ENCODE assay signal across 10 cellular contexts in the genomic region with DNA sequence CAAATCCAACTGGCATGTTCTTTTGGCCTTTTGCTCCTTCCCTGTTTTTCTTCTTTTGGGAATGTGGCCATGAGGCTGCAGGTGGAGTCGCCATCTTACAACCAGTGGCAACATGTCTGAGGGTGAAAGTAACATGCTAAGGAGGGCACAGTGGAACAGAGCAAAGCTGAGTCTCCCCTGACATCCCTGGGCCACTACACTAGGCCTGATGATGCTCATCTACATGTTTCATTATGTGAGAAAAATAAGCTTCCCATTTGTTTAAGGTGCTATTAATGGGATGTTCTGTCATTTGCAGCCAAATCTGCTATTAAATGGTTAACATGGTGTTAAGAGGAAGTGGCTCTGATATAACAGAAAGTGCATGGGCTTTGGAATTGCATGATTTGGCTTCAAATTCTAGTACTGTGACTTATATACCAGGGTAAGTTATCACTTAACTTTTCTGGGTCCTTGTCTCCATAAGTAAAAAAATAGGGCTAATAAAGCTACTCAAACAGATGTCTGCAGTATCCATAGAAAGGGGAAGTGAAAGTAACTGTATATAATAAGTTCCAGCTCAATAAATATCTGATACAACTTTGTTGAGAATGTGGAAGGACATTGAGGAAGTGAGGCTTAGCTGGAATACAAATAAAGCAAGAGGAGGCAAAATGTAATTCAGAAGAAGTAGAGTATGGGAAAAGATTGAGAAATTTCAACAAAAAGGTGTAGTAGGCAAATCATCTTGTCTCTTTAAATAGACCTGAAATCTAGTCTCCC.
DNase-seq lines count a peak whose midpoint lies in the region; ATAC-seq and TF ChIP-seq lines count a peak whose summit lies in the region.
"Had no signal": no experiment of that assay in that cellular context is flagged by ENCODE, and none has a peak within 500 bp of the region (broad histone marks: within the 10 kb centered on the region; RNA-seq: fewer than 3 reads in every experiment).

No MANE protein-coding gene starts in this region.

- H3K27ac ChIP-seq in Panc1 (ENCODE audit: low read length) (peak overlapping the region; percentile 56; the same call in 1 of the 2 replicates), mesendoderm (ENCODE audit: low read depth, low read length) (no peak overlapping the region)
- H3K27ac ChIP-seq: right lobe of liver had no signal

- no peak overlapping the region for H3K4me3 ChIP-seq in Panc1 (ENCODE audit: low read depth in 2 of 2, low read length in 2 of 2)
- no peak overlapping the region for H3K4me3 ChIP-seq in mesendoderm (ENCODE audit: low read length)
- H3K4me3 ChIP-seq: right lobe of liver had no signal

- no peaks in the 10 kb centered on the region for H3K36me3 ChIP-seq in Panc1 (ENCODE audit: control insufficient read depth, insufficient read depth, low read length)
- H3K36me3 ChIP-seq in mesendoderm (ENCODE audit: control insufficient read depth, insufficient read depth, low read length) = no peaks in the 10 kb centered on the region
- H3K36me3 ChIP-seq: right lobe of liver had no signal

- DNase-seq in CD1c-positive myeloid dendritic cell (ENCODE audit: extremely low spot score) (peak; percentile 89), Panc1 (ENCODE audit: low read depth, low spot score) (no peak), mesendoderm (no peak), NCI-H2029 (lab: John Stamatoyannopoulos, UW) (no peak), RKO (ENCODE audit: low spot score) (no peak), NCI-H1417 (lab: John Stamatoyannopoulos, UW) (no peak)
- DNase-seq: NCI-H187, right lobe of liver had no signal

- no peak overlapping the region for H3K4ac ChIP-seq in mesendoderm (ENCODE audit: low read depth, low read length)

- no peaks in the 10 kb centered on the region for H3K79me2 ChIP-seq in mesendoderm (ENCODE audit: control insufficient read depth, insufficient read depth, low read length)

- no peaks in the 10 kb centered on the region for H3K27me3 ChIP-seq in Panc1 (ENCODE audit: control insufficient read depth, insufficient read depth, low read length)
- H3K27me3 ChIP-seq in mesendoderm (ENCODE audit: insufficient read depth, low read length, poor library complexity) = no peaks in the 10 kb centered on the region
- H3K27me3 ChIP-seq: right lobe of liver had no signal

- no peak overlapping the region for H2BK5ac ChIP-seq in mesendoderm (ENCODE audit: low read length)

- H3K9me3 ChIP-seq in Panc1 (ENCODE audit: control insufficient read depth, insufficient read depth, low read depth, low read length) = no peaks in the 10 kb centered on the region
- H3K9me3 ChIP-seq: right lobe of liver had no signal

- H4K8ac ChIP-seq in mesendoderm (ENCODE audit: low read depth, low read length) = no peak overlapping the region

- no peak overlapping the region for H3K9ac ChIP-seq in mesendoderm (ENCODE audit: low read length)

- POLR2A ChIA-PET in Panc1 (lab: Charles Lee) = interaction anchor here (0.6 kb wide), 1 partner anchor 31 kb away, joined by 3 read pairs; no protein-coding TSS in a partner anchor

- in situ Hi-C loops in Panc1 (cut with HindIII; ENCODE audit: low pct_unique_long_range_greater_than_20kb, low sequenced_read_pairs) = no loop called here

- H3K23ac ChIP-seq in mesendoderm (ENCODE audit: low read length) = no peak overlapping the region

- no peak overlapping the region for H4K5ac ChIP-seq in mesendoderm (ENCODE audit: low read length)

- CTCF ChIA-PET in Panc1 (lab: Charles Lee) = no interaction called here

- ATAC-seq in GM19324 (IDR thresholded peaks at IDR 0.05; ENCODE audit: low FRiP score, unreplicated experiment) (peak; percentile 62), HG03064 (IDR thresholded peaks at IDR 0.05; ENCODE audit: low read depth, unreplicated experiment) (peak; percentile 57), Panc1 (no peak)

- H3K79me1 ChIP-seq in mesendoderm (ENCODE audit: low read length) = no peaks in the 10 kb centered on the region

- H3K4me1 ChIP-seq in Panc1 (ENCODE audit: control insufficient read depth, insufficient read depth, low read length) = peaks cover 13% of the 10 kb centered on the region; the same call in 1 of the 2 replicates
- H3K4me1 ChIP-seq in mesendoderm (ENCODE audit: control insufficient read depth, low read depth, low read length) = no peaks in the 10 kb centered on the region
- H3K4me1 ChIP-seq: right lobe of liver had no signal

- no peak overlapping the region for H2BK120ac ChIP-seq in mesendoderm (ENCODE audit: low read depth, low read length)

- no TSS peak for BruUV-seq in Panc1 (replicated peaks; lab: Mats Ljungman, UMichigan)

- WGBS in mesendoderm (ENCODE audit: extremely low coverage, insufficient coverage, low lambda C conversion rate) = no CpG with 5 or more reads among the region's 1 CpG

- H2BK15ac ChIP-seq in mesendoderm (replicated peaks; ENCODE audit: low read depth) = no peak overlapping the region

- no peak overlapping the region for H3K18ac ChIP-seq in mesendoderm (ENCODE audit: low read length)

- no peak for TF ChIP-seq CTCF in Panc1 (IDR thresholded peaks at IDR 0.05)

- H2AK5ac ChIP-seq in mesendoderm (ENCODE audit: low read length) = no peak overlapping the region

- H3K4me2 ChIP-seq in mesendoderm (ENCODE audit: low read length) = no peak overlapping the region

- no peak overlapping the region for H3K56ac ChIP-seq in mesendoderm (ENCODE audit: low read length)

- intact Hi-C loops in Panc1 (cut with micrococcal nuclease; ENCODE audit: unreplicated experiment) = no loop called here
